34 cellular contexts compared by ENCODE assay signal in the genomic region with DNA sequence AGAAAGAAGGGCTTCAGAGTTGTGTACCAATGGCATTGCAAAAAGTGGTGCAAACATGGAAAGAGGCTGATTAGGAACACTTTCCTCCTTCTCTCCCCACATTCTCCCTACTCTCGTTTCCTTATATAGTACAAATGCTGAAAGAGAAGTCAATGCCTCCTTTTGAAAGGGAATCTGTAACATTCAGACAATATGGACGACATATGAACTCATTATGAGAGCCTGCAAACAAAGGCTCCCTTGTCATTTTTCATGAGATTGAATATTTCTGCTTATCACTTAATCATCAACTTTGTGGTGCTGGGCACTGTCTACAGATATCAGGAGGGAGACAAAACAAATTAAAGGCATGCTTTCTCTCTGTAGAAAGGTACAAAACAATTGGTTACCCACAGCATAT.
"Had no signal": no experiment of that assay in that cellular context is flagged by ENCODE, and none has a peak within 500 bp of the region (broad histone marks: within the 10 kb centered on the region; RNA-seq: fewer than 3 reads in every experiment).

No MANE protein-coding gene starts in this region.

- H3K36me3 Mint-ChIP-seq: activated CD4-positive, alpha-beta memory T cell treated with anti-CD3 and anti-CD28 coated beads for 36 hours; activated naive CD4-positive, alpha-beta T cell treated with anti-CD3 and anti-CD28 coated beads, Interleukin-2, amount 50 U/mL, for 24 hours; activated naive CD8-positive, alpha-beta T cell; activated naive CD8-positive, alpha-beta T cell treated with anti-CD3 and anti-CD28 coated beads, Interleukin-2, amount 10 ng/mL, durations not matched to agents 7 days and 5 days; brain had no signal

- H3K27me3 Mint-ChIP-seq: activated B cell treated with CpG ODN at 0.5 μM for 24 hours; activated CD4-positive, alpha-beta memory T cell treated with anti-CD3 and anti-CD28 coated beads for 36 hours; activated CD4-positive, alpha-beta T cell treated with anti-CD3 and anti-CD28 coated beads, Interleukin-2, amount 10 ng/mL, durations not matched to agents 24 days and 14 days; activated CD8-positive, alpha-beta T cell treated with anti-CD3 and anti-CD28 coated beads for 36 hours; activated naive CD4-positive, alpha-beta T cell treated with anti-CD3 and anti-CD28 coated beads, Interleukin-2, amount 50 U/mL, for 24 hours; activated naive CD8-positive, alpha-beta T cell; activated naive CD8-positive, alpha-beta T cell treated with anti-CD3 and anti-CD28 coated beads, Interleukin-2, amount 10 ng/mL, durations not matched to agents 7 days and 5 days; activated naive CD8-positive, alpha-beta T cell treated with anti-CD3 and anti-CD28 coated beads, Interleukin-2, amount 50 U/mL, for 24 hours; activated T-helper 17 cell treated with anti-CD3 and anti-CD28 coated beads, Interleukin-2, amount 50 U/mL, for 72 hours; central memory CD8-positive, alpha-beta T cell had no signal

- H3K4me1 Mint-ChIP-seq: activated B cell treated with CpG ODN at 0.5 μM for 24 hours; activated CD4-positive, alpha-beta T cell treated with anti-CD3 and anti-CD28 coated beads, Interleukin-2, amount 10 ng/mL, durations not matched to agents 24 days and 14 days; activated naive CD4-positive, alpha-beta T cell treated with anti-CD3 and anti-CD28 coated beads, Interleukin-2, amount 50 U/mL, for 24 hours; activated naive CD8-positive, alpha-beta T cell treated with anti-CD3 and anti-CD28 coated beads, Interleukin-2, amount 10 ng/mL, durations not matched to agents 7 days and 5 days; activated naive CD8-positive, alpha-beta T cell treated with anti-CD3 and anti-CD28 coated beads, Interleukin-2, amount 50 U/mL, for 24 hours; activated T-helper 17 cell treated with anti-CD3 and anti-CD28 coated beads, Interleukin-2, amount 50 U/mL, for 72 hours; brain; central memory CD8-positive, alpha-beta T cell had no signal

- H3K4me3 Mint-ChIP-seq: activated B cell treated with CpG ODN at 0.5 μM for 24 hours; activated CD4-positive, alpha-beta memory T cell treated with anti-CD3 and anti-CD28 coated beads for 36 hours; activated CD4-positive, alpha-beta T cell treated with anti-CD3 and anti-CD28 coated beads, Interleukin-2, amount 10 ng/mL, durations not matched to agents 24 days and 14 days; activated CD8-positive, alpha-beta T cell treated with anti-CD3 and anti-CD28 coated beads for 36 hours; activated naive CD4-positive, alpha-beta T cell treated with anti-CD3 and anti-CD28 coated beads for 36 hours; activated naive CD4-positive, alpha-beta T cell treated with anti-CD3 and anti-CD28 coated beads, Interleukin-2, amount 50 U/mL, for 24 hours; activated naive CD8-positive, alpha-beta T cell; activated naive CD8-positive, alpha-beta T cell treated with anti-CD3 and anti-CD28 coated beads, Interleukin-2, amount 10 ng/mL, durations not matched to agents 7 days and 5 days; activated naive CD8-positive, alpha-beta T cell treated with anti-CD3 and anti-CD28 coated beads, Interleukin-2, amount 50 U/mL, for 24 hours; activated T-cell treated with anti-CD3 and anti-CD28 coated beads, Interleukin-2, amount 50 U/mL, for 4 hours; activated T-cell treated with anti-CD3 and anti-CD28 coated beads, Interleukin-2, amount 50 U/mL, for 72 hours; activated T-helper 1 cell treated with anti-CD3 and anti-CD28 coated beads, Interleukin-12 subunit alpha, Interleukin-12 subunit beta, Interleukin-2, Interleukin-4 antibody, amounts not matched to agents 30 ng/mL and 10 ng/mL and 1 ng/mL, durations not matched to agents 14 hours and 24 hours and 36 hours; activated T-helper 17 cell treated with anti-CD3 and anti-CD28 coated beads, Interleukin-2, amount 50 U/mL, for 72 hours; brain; central memory CD8-positive, alpha-beta T cell; T-helper 1 cell treated with Interleukin-12 subunit alpha and Interleukin-12 subunit beta and Interleukin-4 antibody, amounts not matched to agents 30 μg/mL and 1 μg/mL, for 36 hours; T-helper 2 cell treated with Interferon-gamma antibody and Interleukin-4, amounts not matched to agents 5 μg/mL and 100 μg/mL, for 36 hours had no signal

- H3K9me3 Mint-ChIP-seq: activated B cell treated with CpG ODN at 0.5 μM for 24 hours; activated CD4-positive, alpha-beta T cell treated with anti-CD3 and anti-CD28 coated beads, Interleukin-2, amount 10 ng/mL, durations not matched to agents 24 days and 14 days; activated CD8-positive, alpha-beta T cell treated with anti-CD3 and anti-CD28 coated beads for 36 hours; activated naive CD4-positive, alpha-beta T cell treated with anti-CD3 and anti-CD28 coated beads, Interleukin-2, amount 50 U/mL, for 24 hours; activated naive CD8-positive, alpha-beta T cell treated with anti-CD3 and anti-CD28 coated beads, Interleukin-2, amount 50 U/mL, for 24 hours; activated T-cell treated with anti-CD3 and anti-CD28 coated beads, Interleukin-2, amount 50 U/mL, for 4 hours; activated T-helper 1 cell treated with anti-CD3 and anti-CD28 coated beads, Interleukin-12 subunit alpha, Interleukin-12 subunit beta, Interleukin-2, Interleukin-4 antibody, amounts not matched to agents 30 ng/mL and 10 ng/mL and 1 ng/mL, durations not matched to agents 14 hours and 24 hours and 36 hours; T-helper 1 cell treated with Interleukin-12 subunit alpha and Interleukin-12 subunit beta and Interleukin-4 antibody, amounts not matched to agents 30 μg/mL and 1 μg/mL, for 36 hours had no signal

- DNase-seq: activated B cell treated with CpG ODN at 0.5 μM for 24 hours; activated CD4-positive, alpha-beta memory T cell treated with anti-CD3 and anti-CD28 coated beads for 36 hours; activated CD4-positive, alpha-beta T cell treated with anti-CD3 and anti-CD28 coated beads for 4 hours; activated CD4-positive, alpha-beta T cell treated with anti-CD3 and anti-CD28 coated beads, Interleukin-2, amount 10 ng/mL, durations not matched to agents 24 days and 14 days; activated CD4-positive, alpha-beta T cell treated with anti-CD3 and anti-CD28 coated beads, Interleukin-2, amount 50 U/mL, for 1 hour; activated CD4-positive, alpha-beta T cell treated with anti-CD3 and anti-CD28 coated beads, Interleukin-2, amount 50 U/mL, for 4 hours; activated CD4-positive, CD25-positive, alpha-beta regulatory T cell treated with anti-CD3 and anti-CD28 coated beads, Interleukin-2, amount 50 U/mL, for 72 hours; activated CD8-positive, alpha-beta memory T cell treated with anti-CD3 and anti-CD28 coated beads, Interleukin-2, amount 50 U/mL, for 4 hours; activated CD8-positive, alpha-beta T cell treated with anti-CD3 and anti-CD28 coated beads for 36 hours; activated effector memory CD4-positive, alpha-beta T cell treated with anti-CD3 and anti-CD28 coated beads, Interleukin-2, amount 50 U/mL, for 16 hours; activated gamma-delta T cell treated with Interleukin-2 at 50 U/mL for 16 hours; activated naive CD4-positive, alpha-beta T cell; activated naive CD4-positive, alpha-beta T cell treated with anti-CD3 and anti-CD28 coated beads for 36 hours; activated naive CD8-positive, alpha-beta T cell treated with anti-CD3 and anti-CD28 coated beads, Interleukin-2, amount 10 ng/mL, durations not matched to agents 7 days and 5 days; activated naive CD8-positive, alpha-beta T cell treated with anti-CD3 and anti-CD28 coated beads, Interleukin-2, amount 50 U/mL, for 24 hours; activated T-cell treated with anti-CD3 and anti-CD28 coated beads for 4 hours; activated T-cell treated with anti-CD3 and anti-CD28 coated beads, Interleukin-2, amount 50 U/mL, for 1 hour; activated T-cell treated with anti-CD3 and anti-CD28 coated beads, Interleukin-2, amount 50 U/mL, for 4 hours; activated T-cell treated with anti-CD3 and anti-CD28 coated beads, Interleukin-2, amount 50 U/mL, for 72 hours; amygdala; anterior cingulate cortex; caudate nucleus; cerebellar nuclear complex; T-helper 1 cell; T-helper 2 cell; T-helper 9 cell had no signal

- H3K27ac Mint-ChIP-seq: activated B cell treated with CpG ODN at 0.5 μM for 24 hours; activated CD4-positive, alpha-beta memory T cell treated with anti-CD3 and anti-CD28 coated beads for 36 hours; activated CD4-positive, alpha-beta T cell treated with anti-CD3 and anti-CD28 coated beads, Interleukin-2, amount 10 ng/mL, durations not matched to agents 24 days and 14 days; activated CD8-positive, alpha-beta T cell treated with anti-CD3 and anti-CD28 coated beads for 36 hours; activated naive CD4-positive, alpha-beta T cell treated with anti-CD3 and anti-CD28 coated beads for 36 hours; activated naive CD4-positive, alpha-beta T cell treated with anti-CD3 and anti-CD28 coated beads, Interleukin-2, amount 50 U/mL, for 24 hours; activated naive CD8-positive, alpha-beta T cell; activated naive CD8-positive, alpha-beta T cell treated with anti-CD3 and anti-CD28 coated beads, Interleukin-2, amount 10 ng/mL, durations not matched to agents 7 days and 5 days; activated naive CD8-positive, alpha-beta T cell treated with anti-CD3 and anti-CD28 coated beads, Interleukin-2, amount 50 U/mL, for 24 hours; activated T-cell treated with anti-CD3 and anti-CD28 coated beads, Interleukin-2, amount 50 U/mL, for 72 hours; activated T-helper 1 cell treated with anti-CD3 and anti-CD28 coated beads, Interleukin-12 subunit alpha, Interleukin-12 subunit beta, Interleukin-2, Interleukin-4 antibody, amounts not matched to agents 30 ng/mL and 10 ng/mL and 1 ng/mL, durations not matched to agents 14 hours and 24 hours and 36 hours; activated T-helper 17 cell treated with anti-CD3 and anti-CD28 coated beads, Interleukin-2, amount 50 U/mL, for 72 hours; brain; T-helper 1 cell treated with Interleukin-12 subunit alpha and Interleukin-12 subunit beta and Interleukin-4 antibody, amounts not matched to agents 30 μg/mL and 1 μg/mL, for 36 hours; T-helper 2 cell treated with Interferon-gamma antibody and Interleukin-4, amounts not matched to agents 5 μg/mL and 100 μg/mL, for 36 hours had no signal
